In the genomic region with DNA sequence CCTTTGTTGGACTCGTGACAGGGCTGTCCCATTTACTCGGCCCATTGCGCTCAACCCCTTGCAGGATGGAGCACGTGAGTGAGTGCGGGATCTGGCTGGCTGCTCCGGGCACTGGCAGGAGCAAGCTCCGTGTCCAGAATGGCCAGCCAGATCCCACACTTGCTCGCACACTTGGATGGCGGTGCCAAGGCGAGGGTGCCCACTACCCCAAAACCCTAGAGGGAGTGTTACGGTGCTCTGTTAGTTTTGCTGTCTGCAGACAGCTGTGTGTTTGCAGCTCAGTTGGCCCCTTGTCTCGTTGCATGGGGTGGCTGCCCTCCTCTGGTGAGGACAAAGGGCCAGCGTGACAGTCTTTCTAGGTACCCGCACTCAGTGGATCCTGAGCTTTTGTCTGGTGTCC, we compare ENCODE assay signal across 1 cellular context.
TF ChIP-seq lines count a peak whose summit lies in the region.

No MANE protein-coding gene starts in this region.

TF ChIP-seq in GM23338, 12 proteins besides CTCF, POLR2A, EP300 and RAD21 (continued from another document):
- TF ChIP-seq NANOG (IDR thresholded peaks at IDR 0.05; ENCODE audit: borderline replicate concordance) (no peak), EZH2 (IDR thresholded peaks at IDR 0.05; ENCODE audit: low read depth, unreplicated experiment) (no peak), POLR2AphosphoS5 (IDR thresholded peaks at IDR 0.05; ENCODE audit: low read depth) (no peak), ZNF331 (CRISPR knock-in tag; IDR thresholded peaks at IDR 0.05; ENCODE audit: low read depth) (no peak)
- TF ChIP-seq, protein P1, sequence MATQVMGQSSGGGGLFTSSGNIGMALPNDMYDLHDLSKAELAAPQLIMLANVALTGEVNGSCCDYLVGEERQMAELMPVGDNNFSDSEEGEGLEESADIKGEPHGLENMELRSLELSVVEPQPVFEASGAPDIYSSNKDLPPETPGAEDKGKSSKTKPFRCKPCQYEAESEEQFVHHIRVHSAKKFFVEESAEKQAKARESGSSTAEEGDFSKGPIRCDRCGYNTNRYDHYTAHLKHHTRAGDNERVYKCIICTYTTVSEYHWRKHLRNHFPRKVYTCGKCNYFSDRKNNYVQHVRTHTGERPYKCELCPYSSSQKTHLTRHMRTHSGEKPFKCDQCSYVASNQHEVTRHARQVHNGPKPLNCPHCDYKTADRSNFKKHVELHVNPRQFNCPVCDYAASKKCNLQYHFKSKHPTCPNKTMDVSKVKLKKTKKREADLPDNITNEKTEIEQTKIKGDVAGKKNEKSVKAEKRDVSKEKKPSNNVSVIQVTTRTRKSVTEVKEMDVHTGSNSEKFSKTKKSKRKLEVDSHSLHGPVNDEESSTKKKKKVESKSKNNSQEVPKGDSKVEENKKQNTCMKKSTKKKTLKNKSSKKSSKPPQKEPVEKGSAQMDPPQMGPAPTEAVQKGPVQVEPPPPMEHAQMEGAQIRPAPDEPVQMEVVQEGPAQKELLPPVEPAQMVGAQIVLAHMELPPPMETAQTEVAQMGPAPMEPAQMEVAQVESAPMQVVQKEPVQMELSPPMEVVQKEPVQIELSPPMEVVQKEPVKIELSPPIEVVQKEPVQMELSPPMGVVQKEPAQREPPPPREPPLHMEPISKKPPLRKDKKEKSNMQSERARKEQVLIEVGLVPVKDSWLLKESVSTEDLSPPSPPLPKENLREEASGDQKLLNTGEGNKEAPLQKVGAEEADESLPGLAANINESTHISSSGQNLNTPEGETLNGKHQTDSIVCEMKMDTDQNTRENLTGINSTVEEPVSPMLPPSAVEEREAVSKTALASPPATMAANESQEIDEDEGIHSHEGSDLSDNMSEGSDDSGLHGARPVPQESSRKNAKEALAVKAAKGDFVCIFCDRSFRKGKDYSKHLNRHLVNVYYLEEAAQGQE (IDR thresholded peaks at IDR 0.05; ENCODE audit: unreplicated experiment) = no peak
- TF ChIP-seq, protein P2, sequence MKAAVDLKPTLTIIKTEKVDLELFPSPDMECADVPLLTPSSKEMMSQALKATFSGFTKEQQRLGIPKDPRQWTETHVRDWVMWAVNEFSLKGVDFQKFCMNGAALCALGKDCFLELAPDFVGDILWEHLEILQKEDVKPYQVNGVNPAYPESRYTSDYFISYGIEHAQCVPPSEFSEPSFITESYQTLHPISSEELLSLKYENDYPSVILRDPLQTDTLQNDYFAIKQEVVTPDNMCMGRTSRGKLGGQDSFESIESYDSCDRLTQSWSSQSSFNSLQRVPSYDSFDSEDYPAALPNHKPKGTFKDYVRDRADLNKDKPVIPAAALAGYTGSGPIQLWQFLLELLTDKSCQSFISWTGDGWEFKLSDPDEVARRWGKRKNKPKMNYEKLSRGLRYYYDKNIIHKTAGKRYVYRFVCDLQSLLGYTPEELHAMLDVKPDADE (IDR thresholded peaks at IDR 0.05) = no peak
